Comparison of ENCODE assay signal across 8 cellular contexts in genomic region chr5:172173771-172174170, GRCh38. TPM values are rescaled to one million over a fixed set of nuclear protein-coding genes. Genes with fewer than 3 reads are reported as not detected.
DNase-seq lines count a peak whose midpoint lies in the region; ATAC-seq lines count a peak whose summit lies in the region.

No MANE protein-coding gene starts in this region.

- peaks cover 92% of the 10 kb centered on the region for H3K4me1 Mint-ChIP-seq in central memory CD8-positive, alpha-beta T cell

- H3K9me3 Mint-ChIP-seq in central memory CD8-positive, alpha-beta T cell: no peaks in the 10 kb centered on the region

- no peaks in the 10 kb centered on the region for H3K27me3 Mint-ChIP-seq in central memory CD8-positive, alpha-beta T cell

- H3K36me3 Mint-ChIP-seq in central memory CD8-positive, alpha-beta T cell (ENCODE audit: insufficient read depth): peaks cover 51% of the 10 kb centered on the region

- H3K4me3 Mint-ChIP-seq in central memory CD8-positive, alpha-beta T cell: peak overlapping the region; percentile 100

- ATAC-seq in central memory CD8-positive, alpha-beta T cell (replicated peaks; ENCODE audit: extremely low read depth, poor library complexity, severe bottlenecking): peak; percentile 13
- ATAC-seq in HG02938 (IDR thresholded peaks at IDR 0.05; ENCODE audit: unreplicated experiment): no peak

- H3K27ac Mint-ChIP-seq in central memory CD8-positive, alpha-beta T cell (ENCODE audit: low read depth): peak overlapping the region; percentile 98

- DNase-seq in H4 (ENCODE audit: low spot score) (peak; percentile 88), UCSD-AML1 (lab: John Stamatoyannopoulos, UW; ENCODE audit: unreplicated experiment) (peak; percentile 33), NCI-H1436 treated with DMSO at 0.1 percent for 48 hours (lab: John Stamatoyannopoulos, UW) (no peak), SHP77 (lab: John Stamatoyannopoulos, UW) (no peak), DMS79 treated with DMSO at 0.1 percent for 48 hours (lab: John Stamatoyannopoulos, UW) (no peak)
- peak; percentile 48 to 63 for DNase-seq in central memory CD8-positive, alpha-beta T cell (ENCODE audit: low spot score in 2 of 2)
- peak; percentile 90 for DNase-seq in stimulated activated CD4-positive, alpha-beta T cell treated with anti-CD3 and anti-CD28 coated beads, Interleukin-1b, Interleukin-23, amount 100 ng/mL, for 48 hours

RNA-seq across cellular contexts. Expression of gene STK10, which starts 14.3 kb away (rescaled TPM):
- total RNA-seq in H4 (2014; rRNA removed; shearing (Covaris generic)): 8.0 and 10.3 TPM in 2 replicates

RNA-seq across cellular contexts. Expression of gene EFCAB9, which starts 20.2 kb away (rescaled TPM):
- total RNA-seq in H4 (2014; rRNA removed; shearing (Covaris generic)): not detected in 2 replicates

Comparison
In these comparisons a context has a peak if more than half of its experiments do, and no peak if none do; other contexts are left out.
1. DNase-seq: peak in H4 (single experiment), UCSD-AML1 (single experiment), central memory CD8-positive, alpha-beta T cell (2 of 2) and stimulated activated CD4-positive, alpha-beta T cell treated with anti-CD3 and anti-CD28 coated beads, Interleukin-1b, Interleukin-23, amount 100 ng/mL, for 48 hours (single experiment); none in NCI-H1436 treated with DMSO at 0.1 percent for 48 hours (single experiment), SHP77 (0 of 2) and DMS79 treated with DMSO at 0.1 percent for 48 hours (single experiment).